In genomic region chr14:21913759-21914158, GRCh38 we compare ENCODE assay signal across 1 cellular context.
TF ChIP-seq lines count a peak whose summit lies in the region.

No MANE protein-coding gene starts in this region.

TF ChIP-seq in GM23338, 12 proteins besides CTCF, POLR2A, EP300 and RAD21 (continued from another document):
- no peak for TF ChIP-seq EZH2 (IDR thresholded peaks at IDR 0.05; ENCODE audit: low read depth, unreplicated experiment)
- TF ChIP-seq NANOG (IDR thresholded peaks at IDR 0.05; ENCODE audit: borderline replicate concordance): no peak
- TF ChIP-seq POLR2AphosphoS5 (IDR thresholded peaks at IDR 0.05; ENCODE audit: low read depth): no peak
